15 cellular contexts compared by ENCODE assay signal in the genomic region with DNA sequence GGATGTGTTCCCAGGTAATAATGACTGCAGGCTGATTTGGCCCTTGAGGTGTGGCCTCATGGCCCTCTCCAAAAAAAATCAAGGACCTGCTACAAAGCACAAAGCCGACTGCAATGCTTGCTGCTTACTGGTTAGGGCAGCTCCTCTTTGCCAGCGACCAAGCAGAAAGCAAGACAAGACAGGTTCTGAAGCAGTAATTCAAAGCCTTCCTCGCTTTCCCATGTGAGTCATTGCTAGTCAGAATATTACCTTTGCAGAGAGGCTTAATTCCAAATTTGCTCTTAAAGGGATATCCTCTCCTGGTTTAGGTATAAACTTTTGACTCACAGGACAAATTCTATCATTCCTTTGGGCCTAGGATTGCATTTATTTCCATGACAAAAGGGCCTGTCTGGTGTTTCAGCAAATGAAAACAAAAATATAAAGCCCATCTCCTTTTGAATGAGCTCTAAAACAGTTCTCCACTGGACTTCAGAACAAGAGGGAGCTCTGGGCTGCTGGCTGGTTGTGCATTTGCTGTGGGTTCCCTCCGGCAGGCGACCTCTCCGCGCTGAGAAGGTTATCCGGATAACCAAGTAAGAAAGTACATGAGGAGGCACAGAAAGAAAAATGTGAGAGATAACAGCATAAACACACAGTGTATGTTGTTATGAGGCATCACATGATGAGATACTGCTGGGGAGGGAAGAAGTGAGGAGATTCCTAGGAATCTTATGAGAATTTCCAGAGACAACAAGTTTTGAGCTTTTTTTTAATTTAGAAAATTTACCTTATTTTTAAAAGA.
DNase-seq lines count a peak whose midpoint lies in the region; ATAC-seq and TF ChIP-seq lines count a peak whose summit lies in the region.
"Had no signal": no experiment of that assay in that cellular context is flagged by ENCODE, and none has a peak within 500 bp of the region (broad histone marks: within the 10 kb centered on the region; RNA-seq: fewer than 3 reads in every experiment).

No MANE protein-coding gene starts in this region.

- in situ Hi-C loops in mammary epithelial cell (cut with MboI; ENCODE audit: low sequenced_read_pairs in 2 of 2): no loop called here

- H4K20me1 ChIP-seq in mammary epithelial cell (ENCODE audit: insufficient read depth, low read length): no peaks in the 10 kb centered on the region

- dilution Hi-C loops in mammary epithelial cell (cut with HindIII; ENCODE audit: low sequenced_read_pairs): no loop called here

- no peaks in the 10 kb centered on the region for H3K36me3 Mint-ChIP-seq in T-helper 2 cell treated with Interferon-gamma antibody and Interleukin-4, amounts not matched to agents 5 μg/mL and 100 μg/mL, for 36 hours (ENCODE audit: low read depth)

- H3K4me1 ChIP-seq in mammary epithelial cell (ENCODE audit: insufficient read depth, low read length) (peaks cover 96% of the 10 kb centered on the region), left lung (peaks cover 28% of the 10 kb centered on the region in 2 donors), upper lobe of right lung (peaks cover 45% of the 10 kb centered on the region)

- H3K4me3 Mint-ChIP-seq in T-helper 2 cell treated with Interferon-gamma antibody and Interleukin-4, amounts not matched to agents 5 μg/mL and 100 μg/mL, for 36 hours: no peak overlapping the region
- H3K4me3 Mint-ChIP-seq: activated T-cell treated with anti-CD3 and anti-CD28 coated beads, Interleukin-2, amount 50 U/mL, for 4 hours; stimulated activated naive CD8-positive, alpha-beta T cell treated with anti-CD3 and anti-CD28 coated beads, Interleukin-15, Interleukin-2, amounts not matched to agents 100 ng/mL and 50 ng/mL, for 24 hours had no signal

- no peaks in the 10 kb centered on the region for H3K27me3 ChIP-seq in MG63
- H3K27me3 ChIP-seq in mammary epithelial cell (ENCODE audit: insufficient read depth, low read length): no peaks in the 10 kb centered on the region
- no peaks in the 10 kb centered on the region for H3K27me3 ChIP-seq in left lung
- no peaks in the 10 kb centered on the region for H3K27me3 ChIP-seq in upper lobe of right lung
- H3K27me3 ChIP-seq: ascending aorta, neutrophil had no signal

- peak overlapping the region; percentile 62 for H3K9ac ChIP-seq in mammary epithelial cell (ENCODE audit: insufficient read depth, low read length)

- H3K4me1 Mint-ChIP-seq in T-helper 2 cell treated with Interferon-gamma antibody and Interleukin-4, amounts not matched to agents 5 μg/mL and 100 μg/mL, for 36 hours (ENCODE audit: low read depth): no peaks in the 10 kb centered on the region

- TSS peak; percentile 3 for BruUV-seq in mammary epithelial cell (replicated peaks; lab: Mats Ljungman, UMichigan)

- TF ChIP-seq CTCF in mammary epithelial cell (conservative IDR thresholded peaks at IDR 0.05 in 1 of 2, IDR thresholded peaks at IDR 0.05 in 1 of 2; ENCODE audit: extremely low read depth in 1 of 2, insufficient read depth in 1 of 2, low read depth in 1 of 2, low read length in 2 of 2) (no peak), left lung (IDR thresholded peaks at IDR 0.05) (no peak), upper lobe of right lung (IDR thresholded peaks at IDR 0.05) (no peak)

- H3K9me3 ChIP-seq in MG63: no peaks in the 10 kb centered on the region
- no peaks in the 10 kb centered on the region for H3K9me3 ChIP-seq in mammary epithelial cell (replicated peaks; ENCODE audit: insufficient read depth, low read length)
- no peaks in the 10 kb centered on the region for H3K9me3 ChIP-seq in left lung
- H3K9me3 ChIP-seq in upper lobe of right lung: no peaks in the 10 kb centered on the region
- H3K9me3 ChIP-seq: ascending aorta, neutrophil had no signal

- H3K27me3 Mint-ChIP-seq in T-helper 2 cell treated with Interferon-gamma antibody and Interleukin-4, amounts not matched to agents 5 μg/mL and 100 μg/mL, for 36 hours (ENCODE audit: low read depth): peaks cover 16% of the 10 kb centered on the region

- ATAC-seq in left lung (peak; percentile 43), upper lobe of right lung (peak; percentile 51)
- ATAC-seq: activated CD4-positive, CD25-positive, alpha-beta regulatory T cell treated with anti-CD3 and anti-CD28 coated beads, Interleukin-2, amount 50 U/mL, for 24 hours; activated T-cell treated with anti-CD3 and anti-CD28 coated beads, Interleukin-2, amount 50 U/mL, for 4 hours had no signal

- H3K9me3 Mint-ChIP-seq in T-helper 2 cell treated with Interferon-gamma antibody and Interleukin-4, amounts not matched to agents 5 μg/mL and 100 μg/mL, for 36 hours: no peaks in the 10 kb centered on the region
- H3K9me3 Mint-ChIP-seq: activated T-cell treated with anti-CD3 and anti-CD28 coated beads, Interleukin-2, amount 50 U/mL, for 4 hours; stimulated activated naive CD8-positive, alpha-beta T cell treated with anti-CD3 and anti-CD28 coated beads, Interleukin-15, Interleukin-2, amounts not matched to agents 100 ng/mL and 50 ng/mL, for 24 hours had no signal

- no peak overlapping the region for H3K27ac Mint-ChIP-seq in T-helper 2 cell treated with Interferon-gamma antibody and Interleukin-4, amounts not matched to agents 5 μg/mL and 100 μg/mL, for 36 hours
- H3K27ac Mint-ChIP-seq: stimulated activated naive CD8-positive, alpha-beta T cell treated with anti-CD3 and anti-CD28 coated beads, Interleukin-15, Interleukin-2, amounts not matched to agents 100 ng/mL and 50 ng/mL, for 24 hours had no signal

- DNase-seq in MG63 (peak; percentile 36), mammary epithelial cell (peak; percentile 96), left lung (no peak), upper lobe of right lung (no peak), NCI-H510A (lab: John Stamatoyannopoulos, UW) (no peak), NCI-H187 (lab: John Stamatoyannopoulos, UW) (no peak)
- no peak for DNase-seq in T-helper 2 cell treated with Interferon-gamma antibody and Interleukin-4, amounts not matched to agents 5 μg/mL and 100 μg/mL, for 36 hours (ENCODE audit: low spot score)
- DNase-seq: activated T-cell treated with anti-CD3 and anti-CD28 coated beads, Interleukin-2, amount 50 U/mL, for 4 hours; DMS 273 treated with DMSO at 0.1 percent for 48 hours; NCI-H524 treated with DMSO at 0.1 percent for 48 hours; stimulated activated CD4-positive, alpha-beta T cell treated with anti-CD3 and anti-CD28 coated beads, Interleukin-2, amount 100 ng/mL, for 48 hours had no signal

- intact Hi-C loops in mammary epithelial cell (cut with micrococcal nuclease): loop anchor here (1.0 to 2.0 kb wide), 3 partner anchors 12 to 45 kb away; no protein-coding TSS in a partner anchor
- intact Hi-C loops in left lung (cut with DNase I): no loop called here
- intact Hi-C loops in upper lobe of right lung (cut with DNase I): no loop called here

- peaks cover 94% of the 10 kb centered on the region for H3K79me2 ChIP-seq in mammary epithelial cell (ENCODE audit: insufficient read depth, low read length)

- 4% methylated on average over 8 of the region's 8 CpGs for WGBS in mammary epithelial cell (ENCODE audit: low coverage, missing lambda C conversion rate)

- H3K27ac ChIP-seq in mammary epithelial cell (ENCODE audit: insufficient read depth, low read depth, low read length): peak overlapping the region; percentile 91
- H3K27ac ChIP-seq in left lung: peak overlapping the region; percentile 39 to 76
- H3K27ac ChIP-seq in upper lobe of right lung: no peak overlapping the region
- H3K27ac ChIP-seq: ascending aorta, neutrophil had no signal

- CTCF ChIA-PET in mammary epithelial cell (lab: Charles Lee; ENCODE audit: low non-redundant PET): interaction anchor here (0.6 kb wide), 1 partner anchor 271 kb away, joined by 3 read pairs; no protein-coding TSS in a partner anchor

- no peak overlapping the region for H3K4me3 ChIP-seq in MG63
- peak overlapping the region; percentile 4 to 35 (median 8) for H3K4me3 ChIP-seq in mammary epithelial cell (replicated peaks in 1 of 3; ENCODE audit: insufficient read depth in 1 of 3, low read depth in 2 of 3, low read length in 3 of 3)
- H3K4me3 ChIP-seq in left lung: no peak overlapping the region
- H3K4me3 ChIP-seq in upper lobe of right lung: no peak overlapping the region
- H3K4me3 ChIP-seq: ascending aorta had no signal

- peak overlapping the region; percentile 82 for H3K4me2 ChIP-seq in mammary epithelial cell (ENCODE audit: insufficient read depth, low read depth, low read length)

- H3K36me3 ChIP-seq in MG63: peaks cover 10% of the 10 kb centered on the region
- no peaks in the 10 kb centered on the region for H3K36me3 ChIP-seq in mammary epithelial cell (ENCODE audit: insufficient read depth, low read length)
- H3K36me3 ChIP-seq in left lung: no peaks in the 10 kb centered on the region
- no peaks in the 10 kb centered on the region for H3K36me3 ChIP-seq in upper lobe of right lung
- H3K36me3 ChIP-seq: ascending aorta, neutrophil had no signal

- no peak overlapping the region for H2AFZ ChIP-seq in mammary epithelial cell (ENCODE audit: low read depth, low read length)

Comparison
In these comparisons a context has a peak if more than half of its experiments do, and no peak if none do; other contexts are left out.
1. DNase-seq: peak in MG63 (single experiment) and mammary epithelial cell (single experiment); none in left lung (0 of 2), upper lobe of right lung (single experiment), T-helper 2 cell treated with Interferon-gamma antibody and Interleukin-4, amounts not matched to agents 5 μg/mL and 100 μg/mL, for 36 hours (single experiment), NCI-H510A (single experiment) and NCI-H187 (0 of 2).
2. H3K4me3 ChIP-seq: peak in mammary epithelial cell (3 of 3); none in MG63 (single experiment), left lung (0 of 2) and upper lobe of right lung (single experiment).